Comparison of ENCODE assay signal across 8 cellular contexts in genomic region chr12:67482751-67483661, GRCh38.
DNase-seq lines count a peak whose midpoint lies in the region; ATAC-seq, FAIRE-seq and TF ChIP-seq lines count a peak whose summit lies in the region.

No MANE protein-coding gene starts in this region.

- no peak overlapping the region for H3K4me3 ChIP-seq in epithelial cell of esophagus (ENCODE audit: low read length)

- intact Hi-C loops in posterior vena cava (cut with DNase I) = no loop called here

- no peak for FAIRE-seq in urothelium cell line (lab: Jason Lieb, UNC)

- ATAC-seq in GM21825 (IDR thresholded peaks at IDR 0.05; ENCODE audit: unreplicated experiment) = peak; percentile 84
- no peak for ATAC-seq in HG02588 (IDR thresholded peaks at IDR 0.05; ENCODE audit: unreplicated experiment)

- no peak for TF ChIP-seq CTCF in epithelial cell of esophagus (IDR thresholded peaks at IDR 0.05; ENCODE audit: insufficient read depth, low read depth, low read length, missing control alignments)

- DNase-seq in EH (ENCODE audit: low read depth) (peak; percentile 89), NCI-H2029 treated with DMSO at 0.1 percent for 48 hours (lab: John Stamatoyannopoulos, UW) (peak; percentile 45), epithelial cell of esophagus (ENCODE audit: low read depth) (peak; percentile 66), posterior vena cava (ENCODE audit: low spot score) (peak; percentile 84), urothelium cell line (ENCODE audit: low spot score) (peak; percentile 6)
- DNase-seq in activated CD4-positive, alpha-beta T cell treated with anti-CD3 and anti-CD28 coated beads, Interleukin-2, amount 50 U/mL, for 48 hours = peak; percentile 55 to 65

Comparison
In these comparisons a context has a peak if more than half of its experiments do, and no peak if none do; other contexts are left out.
1. DNase-seq: peak in every context shown above with its lines; median percentile 89 in EH; 84 in posterior vena cava; 66 in epithelial cell of esophagus; 60 in activated CD4-positive, alpha-beta T cell treated with anti-CD3 and anti-CD28 coated beads, Interleukin-2, amount 50 U/mL, for 48 hours; 45 in NCI-H2029 treated with DMSO at 0.1 percent for 48 hours; 6 in urothelium cell line.